ENCODE assay signal across 35 cellular contexts in genomic region chr12:80517655-80518054, GRCh38.
DNase-seq lines count a peak whose midpoint lies in the region; ATAC-seq, FAIRE-seq and TF ChIP-seq lines count a peak whose summit lies in the region.
"Had no signal": no experiment of that assay in that cellular context is flagged by ENCODE, and none has a peak within 500 bp of the region (broad histone marks: within the 10 kb centered on the region; RNA-seq: fewer than 3 reads in every experiment).

No MANE protein-coding gene starts in this region.

- FAIRE-seq in K562 (lab: Jason Lieb, UNC) (no peak), H1 (lab: Jason Lieb, UNC) (no peak)
- FAIRE-seq: A204.1, A549, D721Med had no signal

- H3K4ac ChIP-seq in H1 (replicated peaks; ENCODE audit: insufficient read length, low read depth, low read length), result no peak overlapping the region

- no peak overlapping the region for H4K91ac ChIP-seq in H1 (replicated peaks; ENCODE audit: insufficient read length, low read length)

- H3K18ac ChIP-seq in H1 (ENCODE audit: extremely low read depth, low read length), result no peak overlapping the region

- intact Hi-C loops in K562 (cut with micrococcal nuclease), result no loop called here

- no peaks in the 10 kb centered on the region for H3K79me1 ChIP-seq in H1 (ENCODE audit: low read depth, low read length)

- H2BK12ac ChIP-seq in H1 (ENCODE audit: low read depth, low read length), result no peak overlapping the region

- no peak overlapping the region for H4K8ac ChIP-seq in H1 (ENCODE audit: extremely low read depth, insufficient read depth, low read length)

- no peaks in the 10 kb centered on the region for H3K36me3 ChIP-seq in SK-N-SH (replicated peaks in 1 of 2; ENCODE audit: control insufficient read depth in 1 of 2, insufficient read depth in 2 of 2, low read length in 1 of 2)
- no peaks in the 10 kb centered on the region for H3K36me3 ChIP-seq in HEK293 (ENCODE audit: control insufficient read depth in 2 of 2, insufficient read depth in 1 of 2, low read length in 2 of 2)
- H3K36me3 ChIP-seq in K562 (ENCODE audit: control insufficient read depth, insufficient read depth, low read length), result no peaks in the 10 kb centered on the region
- H3K36me3 ChIP-seq in H1 (ENCODE audit: control insufficient read depth in 2 of 4, insufficient read depth in 4 of 4, low read length in 3 of 4), result no peaks in the 10 kb centered on the region
- H3K36me3 ChIP-seq: BE2C; BLaER1; BLaER1 treated with 17β-estradiol and CSF1 and Interleukin-3, amounts not matched to agents 10 nM and 100 nM had no signal

- no peak overlapping the region for H2BK120ac ChIP-seq in H1 (replicated peaks; ENCODE audit: low read depth, low read length)

- H2BK20ac ChIP-seq in H1 (ENCODE audit: low read length), result no peak overlapping the region

- H2AFZ ChIP-seq in SK-N-SH (ENCODE audit: low read depth) (no peak overlapping the region), K562 (ENCODE audit: low read depth, low read length) (no peak overlapping the region), H1 (ENCODE audit: low read length) (no peak overlapping the region)

- no peak overlapping the region for H3K4me2 ChIP-seq in SK-N-SH
- no peak overlapping the region for H3K4me2 ChIP-seq in K562 (ENCODE audit: insufficient read depth, low read length)
- no peak overlapping the region for H3K4me2 ChIP-seq in H1 (ENCODE audit: insufficient read depth in 1 of 2, low read depth in 2 of 2, low read length in 2 of 2)
- H3K4me2 ChIP-seq: A549; BLaER1; BLaER1 treated with 17β-estradiol and CSF1 and Interleukin-3, amounts not matched to agents 10 nM and 100 nM had no signal

- H3K27me3 ChIP-seq in SK-N-SH (ENCODE audit: insufficient read depth) (no peaks in the 10 kb centered on the region), K562 (ENCODE audit: control insufficient read depth in 2 of 2, insufficient read depth in 2 of 2, low read length in 2 of 2) (no peaks in the 10 kb centered on the region), H1 (replicated peaks in 1 of 4; ENCODE audit: control insufficient read depth in 3 of 4, extremely low read depth in 1 of 4, insufficient read depth in 3 of 4, low read length in 3 of 4) (no peaks in the 10 kb centered on the region)
- H3K27me3 ChIP-seq: BE2C; BLaER1; BLaER1 treated with 17β-estradiol and CSF1 and Interleukin-3, amounts not matched to agents 10 nM and 100 nM had no signal

- H3K79me2 ChIP-seq in SK-N-SH (ENCODE audit: insufficient read depth) (no peaks in the 10 kb centered on the region), K562 (ENCODE audit: control insufficient read depth, insufficient read depth, low read length) (no peaks in the 10 kb centered on the region), H1 (ENCODE audit: control insufficient read depth in 1 of 2, insufficient read depth in 2 of 2, low read length in 2 of 2) (no peaks in the 10 kb centered on the region)

- no peak overlapping the region for H3K9ac ChIP-seq in SK-N-SH
- no peak overlapping the region for H3K9ac ChIP-seq in K562 (ENCODE audit: insufficient read depth in 1 of 2, low read depth in 2 of 2, low read length in 2 of 2)
- H3K9ac ChIP-seq in H1 (replicated peaks in 1 of 4; ENCODE audit: extremely low read depth in 1 of 4, low read depth in 3 of 4, low read length in 3 of 4), result no peak overlapping the region
- H3K9ac ChIP-seq: BLaER1; BLaER1 treated with 17β-estradiol and CSF1 and Interleukin-3, amounts not matched to agents 10 nM and 100 nM had no signal

- no peak overlapping the region for H2AK5ac ChIP-seq in H1 (ENCODE audit: low read depth, low read length)

- no peak for TF ChIP-seq CTCF in SK-N-SH (IDR thresholded peaks at IDR 0.05)
- no peak for TF ChIP-seq CTCF in HEK293 (tag by site-specific recombination; IDR thresholded peaks at IDR 0.05)
- TF ChIP-seq CTCF in K562 (IDR thresholded peaks at IDR 0.05 in 2 of 3, conservative IDR thresholded peaks at IDR 0.05 in 1 of 3; ENCODE audit: insufficient read depth in 2 of 3, low read depth in 1 of 3, low read length in 3 of 3), result no peak
- no peak for TF ChIP-seq CTCF in H1 (IDR thresholded peaks at IDR 0.05; ENCODE audit: control extremely low read depth in 1 of 3, insufficient read depth in 1 of 3, low read depth in 1 of 3, low read length in 3 of 3)
- TF ChIP-seq CTCF in GM10266 (IDR thresholded peaks at IDR 0.05; ENCODE audit: control insufficient read depth, insufficient read depth, low read depth, missing control alignments), result no peak

- no peak overlapping the region for H2BK5ac ChIP-seq in H1 (ENCODE audit: low read depth, low read length)

- TF ChIP-seq RAD21 in SK-N-SH (IDR thresholded peaks at IDR 0.05; ENCODE audit: low read length), result no peak
- no peak for TF ChIP-seq RAD21 in K562 (CRISPR knock-in tag; conservative IDR thresholded peaks at IDR 0.05 in 1 of 2, IDR thresholded peaks at IDR 0.05 in 1 of 2)
- TF ChIP-seq RAD21 in H1 (IDR thresholded peaks at IDR 0.05 in 1 of 2, conservative IDR thresholded peaks at IDR 0.05 in 1 of 2; ENCODE audit: low read depth in 2 of 2, low read length in 2 of 2), result no peak

- no peaks in the 10 kb centered on the region for H3K23me2 ChIP-seq in H1 (ENCODE audit: low read depth, low read length)

- BruUV-seq in K562 (replicated peaks; lab: Mats Ljungman, UMichigan), result no TSS peak

- H3K9me1 ChIP-seq in K562 (ENCODE audit: control insufficient read depth, insufficient read depth, low read length), result no peaks in the 10 kb centered on the region

- in situ Hi-C loops in K562 (cut with MboI), result no loop called here

- no peak for TF ChIP-seq EP300 in SK-N-SH (IDR thresholded peaks at IDR 0.05; ENCODE audit: borderline replicate concordance in 1 of 2, low read depth in 1 of 2, low read length in 1 of 2)
- TF ChIP-seq EP300 in K562 (IDR thresholded peaks at IDR 0.05; ENCODE audit: low read length), result no peak
- no peak for TF ChIP-seq EP300 in H1 (IDR thresholded peaks at IDR 0.05; ENCODE audit: borderline replicate concordance in 1 of 2, low read depth in 2 of 2, low read length in 2 of 2)

- no peak overlapping the region for H3K56ac ChIP-seq in H1 (replicated peaks; ENCODE audit: insufficient read length, low read depth, low read length)

- H3K4me3 ChIP-seq in SK-N-SH (ENCODE audit: low read depth in 2 of 2, low read length in 1 of 2) (no peak overlapping the region), HEK293 (ENCODE audit: low read depth, low read length) (no peak overlapping the region), K562 (no peak overlapping the region), H1 (ENCODE audit: extremely low read depth in 1 of 4, insufficient read depth in 2 of 4, low read depth in 3 of 4, low read length in 4 of 4) (no peak overlapping the region)
- H3K4me3 ChIP-seq: A549; BLaER1; BLaER1 treated with 17β-estradiol and CSF1 and Interleukin-3, amounts not matched to agents 10 nM and 100 nM had no signal

- H2BK15ac ChIP-seq in H1 (ENCODE audit: low read length), result no peak overlapping the region

- H3K27ac ChIP-seq in SK-N-SH (ENCODE audit: low read depth in 2 of 2, low read length in 1 of 2), result no peak overlapping the region
- H3K27ac ChIP-seq in HEK293 (ENCODE audit: extremely low read depth, low read depth, low read length), result no peak overlapping the region
- no peak overlapping the region for H3K27ac ChIP-seq in K562 (ENCODE audit: extremely low read depth, low read depth, low read length)
- H3K27ac ChIP-seq in H1 (ENCODE audit: low read depth, low read length), result no peak overlapping the region
- H3K27ac ChIP-seq: 22Rv1; A549; BLaER1; BLaER1 treated with 17β-estradiol and CSF1 and Interleukin-3, amounts not matched to agents 10 nM and 100 nM; C4-2B had no signal

- no peaks in the 10 kb centered on the region; a peak in 1 of 4 replicates for H3K4me1 ChIP-seq in SK-N-SH (ENCODE audit: control insufficient read depth in 1 of 2, insufficient read depth in 2 of 2, low read depth in 1 of 2, low read length in 1 of 2)
- no peaks in the 10 kb centered on the region for H3K4me1 ChIP-seq in HEK293 (ENCODE audit: control insufficient read depth, insufficient read depth, low read length)
- no peaks in the 10 kb centered on the region for H3K4me1 ChIP-seq in K562 (replicated peaks in 1 of 2; ENCODE audit: control insufficient read depth in 2 of 2, insufficient read depth in 2 of 2, low read length in 2 of 2)
- no peaks in the 10 kb centered on the region; a peak in 1 of 7 replicates for H3K4me1 ChIP-seq in H1 (replicated peaks in 1 of 4; ENCODE audit: control insufficient read depth in 3 of 4, insufficient read depth in 4 of 4, low read length in 3 of 4)
- H3K4me1 ChIP-seq: BE2C; BLaER1; BLaER1 treated with 17β-estradiol and CSF1 and Interleukin-3, amounts not matched to agents 10 nM and 100 nM; Caco-2 had no signal

- TF ChIP-seq POLR2A in K562 (conservative IDR thresholded peaks at IDR 0.05), result no peak
- no peak for TF ChIP-seq POLR2A in H1 (IDR thresholded peaks at IDR 0.05; ENCODE audit: control extremely low read depth in 1 of 2, low read depth in 2 of 2, low read length in 2 of 2)

- no peak for ATAC-seq in SK-N-SH treated with all-trans-retinoic acid at 6 μM for 48 hours
- ATAC-seq in K562, result no peak
- ATAC-seq: A549; CD8-positive, alpha-beta T cell had no signal

- POLR2A ChIA-PET in SK-N-SH (lab: Yijun Ruan, JAX) (no interaction called here), HEK293 (lab: Yijun Ruan, JAX) (no interaction called here), K562 (lab: Yijun Ruan, JAX) (no interaction called here), H1 (lab: Charles Lee; ENCODE audit: partially characterized antibody) (no interaction called here)

- no peaks in the 10 kb centered on the region for H4K20me1 ChIP-seq in SK-N-SH (ENCODE audit: insufficient read depth)
- no peaks in the 10 kb centered on the region for H4K20me1 ChIP-seq in K562 (replicated peaks; ENCODE audit: control insufficient read depth, insufficient read depth, low read length)
- H4K20me1 ChIP-seq in H1 (replicated peaks in 1 of 2; ENCODE audit: control insufficient read depth in 1 of 2, insufficient read depth in 2 of 2, low read length in 2 of 2), result no peaks in the 10 kb centered on the region
- H4K20me1 ChIP-seq: BLaER1; BLaER1 treated with 17β-estradiol and CSF1 and Interleukin-3, amounts not matched to agents 10 nM and 100 nM had no signal

- DNase-seq in SK-N-SH (no peak), K562 (ENCODE audit: extremely low read depth in 1 of 4, low spot score in 3 of 4) (no peak), H1 (ENCODE audit: low read depth in 1 of 2, low spot score in 2 of 2) (no peak), RKO (ENCODE audit: low spot score) (no peak), GM10266 (ENCODE audit: extremely low spot score) (no peak), nucleus accumbens (lab: John Stamatoyannopoulos, UW) (no peak)
- DNase-seq: 8988T; ACHN; AML-193; BE2C; C1 segment of cervical spinal cord; Caco-2; Calu3; CD4-positive, alpha-beta memory T cell; CD4-positive, alpha-beta T cell; CD4-positive, CD25-positive, alpha-beta regulatory T cell; CD8-positive, alpha-beta memory T cell; CD8-positive, alpha-beta T cell; COR-L47; DMS 273 treated with DMSO at 0.1 percent for 48 hours; DMS153; DMS53; DMS79; DMS79 treated with DMSO at 0.1 percent for 48 hours; DND-41; EL had no signal

- CTCF ChIA-PET in SK-N-SH (lab: Yijun Ruan, JAX), result no interaction called here
- CTCF ChIA-PET in HEK293 (lab: Yijun Ruan, JAX), result no interaction called here
- CTCF ChIA-PET in K562 (lab: Yijun Ruan, JAX; ENCODE audit: low intra/inter-chr PET ratio), result no interaction called here
- CTCF ChIA-PET in H1 (lab: Charles Lee; ENCODE audit: partially characterized antibody), result no interaction called here

- no peak overlapping the region for H4K5ac ChIP-seq in H1 (ENCODE audit: insufficient read length, low read depth, low read length)

- H3K14ac ChIP-seq in H1 (ENCODE audit: insufficient read length), result no peak overlapping the region

- H3K23ac ChIP-seq in H1 (ENCODE audit: insufficient read length), result no peak overlapping the region

- H3K9me2 ChIP-seq in SK-N-SH, result no peaks in the 10 kb centered on the region

- H3K9me3 ChIP-seq in SK-N-SH (no peaks in the 10 kb centered on the region; the same call in 1 of the 2 replicates), HEK293 (ENCODE audit: control insufficient read depth, insufficient read depth, low read depth, low read length) (no peaks in the 10 kb centered on the region), K562 (replicated peaks; ENCODE audit: control insufficient read depth, insufficient read depth, low read depth, low read length) (no peaks in the 10 kb centered on the region), H1 (ENCODE audit: insufficient read depth in 2 of 2, low read depth in 1 of 2, low read length in 1 of 2) (peaks cover 0 to 3% of the 10 kb centered on the region in 2 experiments; a peak in 1 of 4 replicates)
- H3K9me3 ChIP-seq: BE2C, Caco-2 had no signal

- no peaks in the 10 kb centered on the region for H3F3A ChIP-seq in SK-N-SH (replicated peaks; ENCODE audit: insufficient read depth)

- 44% methylated on average over 2 of the region's 2 CpGs for whole genome bisulfite sequencing in SK-N-SH (ENCODE audit: low lambda C conversion rate)
- WGBS in K562 (ENCODE audit: insufficient coverage, low coverage, missing lambda C conversion rate), result 0% methylated on average over 2 of the region's 2 CpGs
- 87% methylated on average over 2 of the region's 2 CpGs; no CpG with 5 or more reads in 1 of the 2 experiments for WGBS in H1 (ENCODE audit: extremely low coverage in 1 of 2, insufficient coverage in 1 of 2, insufficient read length in 1 of 2, insufficient replicate concordance in 2 of 2, low coverage in 1 of 2, low lambda C conversion rate in 2 of 2, missing lambda C conversion rate in 1 of 2), 2 experiments
